Comparison of ENCODE assay signal across 8 cellular contexts in genomic region chr6:17601389-17601703, GRCh38. TPM values are rescaled to one million over a fixed set of nuclear protein-coding genes. Genes with fewer than 3 reads are reported as not detected.
DNase-seq lines count a peak whose midpoint lies in the region; ATAC-seq, FAIRE-seq and TF ChIP-seq lines count a peak whose summit lies in the region.

No MANE protein-coding gene starts in this region.

- H3K4me3 ChIP-seq in left ventricle myocardium inferior (peak overlapping the region; percentile 94), K562 (peak overlapping the region; percentile 88), mesenchymal stem cell (ENCODE audit: insufficient read depth in 1 of 2, low read depth in 1 of 2, low read length in 2 of 2) (peak overlapping the region in 1 of 2 experiments; percentile 93), uterus (peak overlapping the region; percentile 51 to 97)

- H4K8ac ChIP-seq in mesenchymal stem cell (ENCODE audit: low read length), result no peak overlapping the region

- peak overlapping the region; percentile 95 for H3K27ac ChIP-seq in left ventricle myocardium inferior (replicated peaks)
- H3K27ac ChIP-seq in K562 (ENCODE audit: extremely low read depth, low read depth, low read length), result peak overlapping the region; percentile 91
- peak overlapping the region; percentile 4 for H3K27ac ChIP-seq in mesenchymal stem cell (ENCODE audit: low read length, poor library complexity, severe bottlenecking)
- peak overlapping the region; percentile 95 to 98 for H3K27ac ChIP-seq in uterus

- H2BK5ac ChIP-seq in mesenchymal stem cell (ENCODE audit: low read depth, low read length, poor library complexity, severe bottlenecking), result no peak overlapping the region

- H3K27me3 ChIP-seq in left ventricle myocardium inferior (ENCODE audit: low read depth) (no peaks in the 10 kb centered on the region), K562 (ENCODE audit: control insufficient read depth in 2 of 2, insufficient read depth in 2 of 2, low read length in 2 of 2) (no peaks in the 10 kb centered on the region), mesenchymal stem cell (ENCODE audit: control insufficient read depth in 1 of 2, insufficient read depth in 1 of 2, low read length in 2 of 2) (no peaks in the 10 kb centered on the region), uterus (no peaks in the 10 kb centered on the region)

- CTCF ChIA-PET in K562 (lab: Yijun Ruan, JAX; ENCODE audit: low intra/inter-chr PET ratio), result interaction anchor here (0.9 kb wide), 1 partner anchor 11 kb away, joined by 5 read pairs; no protein-coding TSS in a partner anchor

- H3K4me1 ChIP-seq in left ventricle myocardium inferior, result peaks cover 30% of the 10 kb centered on the region
- H3K4me1 ChIP-seq in K562 (replicated peaks in 1 of 2; ENCODE audit: control insufficient read depth in 2 of 2, insufficient read depth in 2 of 2, low read length in 2 of 2), result peaks cover 5 to 18% of the 10 kb centered on the region in 2 experiments; a peak in 4 of 5 replicates
- peaks cover 5% of the 10 kb centered on the region for H3K4me1 ChIP-seq in mesenchymal stem cell (ENCODE audit: control insufficient read depth, insufficient read depth, low read depth, low read length)
- H3K4me1 ChIP-seq in uterus, result no peaks in the 10 kb centered on the region

- TF ChIP-seq EP300 in K562 (IDR thresholded peaks at IDR 0.05; ENCODE audit: low read length), result no peak

- no peak overlapping the region for H4K91ac ChIP-seq in mesenchymal stem cell (ENCODE audit: low read length)

- TF ChIP-seq POLR2A in K562 (conservative IDR thresholded peaks at IDR 0.05) (no peak), uterus (IDR thresholded peaks at IDR 0.05) (no peak)

- H3K9me3 ChIP-seq in left ventricle myocardium inferior (replicated peaks) (no peaks in the 10 kb centered on the region), K562 (replicated peaks; ENCODE audit: control insufficient read depth, insufficient read depth, low read depth, low read length) (no peaks in the 10 kb centered on the region; the same call in 1 of the 2 replicates), mesenchymal stem cell (ENCODE audit: control insufficient read depth, low read length) (no peaks in the 10 kb centered on the region), uterus (no peaks in the 10 kb centered on the region)

- no peak for DNase-seq in left ventricle myocardium inferior
- no peak for DNase-seq in cardiac septum (ENCODE audit: low spot score)
- DNase-seq in K562 (ENCODE audit: extremely low read depth in 1 of 4, low spot score in 3 of 4), result no peak
- no peak for DNase-seq in mesenchymal stem cell
- no peak for DNase-seq in uterus
- no peak for DNase-seq in SK-N-DZ (ENCODE audit: low spot score)
- no peak for DNase-seq in HT-29 (ENCODE audit: low spot score)

- no peak overlapping the region for H2BK12ac ChIP-seq in mesenchymal stem cell (ENCODE audit: low read length in 2 of 2)

- H3K23ac ChIP-seq in mesenchymal stem cell (ENCODE audit: low read length in 2 of 2), result no peak overlapping the region

- no peak for TF ChIP-seq CTCF in left ventricle myocardium inferior (IDR thresholded peaks at IDR 0.05; ENCODE audit: borderline replicate concordance)
- no peak for TF ChIP-seq CTCF in K562 (IDR thresholded peaks at IDR 0.05 in 2 of 3, conservative IDR thresholded peaks at IDR 0.05 in 1 of 3; ENCODE audit: insufficient read depth in 2 of 3, low read depth in 1 of 3, low read length in 3 of 3)
- TF ChIP-seq CTCF in uterus (IDR thresholded peaks at IDR 0.05), result no peak

- H3K18ac ChIP-seq in mesenchymal stem cell (ENCODE audit: low read depth in 1 of 2, low read length in 2 of 2), result no peak overlapping the region

- intact Hi-C loops in left ventricle myocardium inferior (cut with micrococcal nuclease) (no loop called here), cardiac septum (cut with DNase I) (loop anchor here (2.0 kb wide), 1 partner anchor 105 kb away; the partner anchor contains the start of gene NUP153), K562 (cut with micrococcal nuclease) (loop anchor here (2.0 kb wide), 1 partner anchor 105 kb away; the partner anchor contains the start of gene NUP153), uterus (cut with DNase I; ENCODE audit: low total_unique reads) (no loop called here)

- POLR2A ChIA-PET in K562 (lab: Yijun Ruan, JAX), result interaction anchor here (0.6 to 2.7 kb wide), 6 partner anchors 8 to 203 kb away, joined by 3 to 20 read pairs (median 4); no protein-coding TSS in a partner anchor

- peaks cover 7% of the 10 kb centered on the region for H3K79me1 ChIP-seq in mesenchymal stem cell (replicated peaks; ENCODE audit: low read length, poor library complexity, severe bottlenecking)

- ATAC-seq in K562 (no peak; the same call in 2 of the 3 replicates), GM18502 (IDR thresholded peaks at IDR 0.05; ENCODE audit: poor library complexity, unreplicated experiment) (no peak)

- WGBS in K562 (ENCODE audit: insufficient coverage, low coverage, missing lambda C conversion rate), result 0% methylated on average over 5 of the region's 5 CpGs
- 24% methylated on average over 5 of the region's 5 CpGs for WGBS in mesenchymal stem cell

- TF ChIP-seq RAD21 in K562 (CRISPR knock-in tag; conservative IDR thresholded peaks at IDR 0.05 in 1 of 2, IDR thresholded peaks at IDR 0.05 in 1 of 2), result no peak

- no peaks in the 10 kb centered on the region for H4K20me1 ChIP-seq in K562 (replicated peaks; ENCODE audit: control insufficient read depth, insufficient read depth, low read length)

- in situ Hi-C loops in K562 (cut with MboI), result no loop called here

- peak overlapping the region; percentile 65 to 99; a peak in 3 of 4 replicates for H3K9ac ChIP-seq in K562 (ENCODE audit: insufficient read depth in 1 of 2, low read depth in 2 of 2, low read length in 2 of 2)
- H3K9ac ChIP-seq in mesenchymal stem cell (ENCODE audit: low read length), result peak overlapping the region; percentile 94

- TSS peak; percentile 52 for BruUV-seq in K562 (replicated peaks; lab: Mats Ljungman, UMichigan)

- no peak overlapping the region for H3K14ac ChIP-seq in mesenchymal stem cell (ENCODE audit: low read length in 2 of 2)

- H3K36me3 ChIP-seq in left ventricle myocardium inferior (peaks cover 36% of the 10 kb centered on the region), K562 (ENCODE audit: control insufficient read depth, insufficient read depth, low read length) (peaks cover 27% of the 10 kb centered on the region; the same call in 2 of the 3 replicates), mesenchymal stem cell (ENCODE audit: control insufficient read depth in 1 of 2, insufficient read depth in 2 of 2, low read depth in 1 of 2, low read length in 2 of 2) (peaks cover 0 to 26% of the 10 kb centered on the region in 2 experiments), uterus (no peaks in the 10 kb centered on the region)

- H3K4me2 ChIP-seq in K562 (ENCODE audit: insufficient read depth, low read length) (peak overlapping the region; percentile 87), mesenchymal stem cell (ENCODE audit: low read length, poor library complexity, severe bottlenecking) (peak overlapping the region; percentile 95)

- no peak overlapping the region for H2AK5ac ChIP-seq in mesenchymal stem cell (ENCODE audit: low read length, severe bottlenecking)

- H2AFZ ChIP-seq in K562 (ENCODE audit: low read depth, low read length) (peak overlapping the region; percentile 94), mesenchymal stem cell (ENCODE audit: low read depth, low read length) (no peak overlapping the region)

- no peak for FAIRE-seq in K562 (lab: Jason Lieb, UNC)

- no peak overlapping the region for H2BK120ac ChIP-seq in mesenchymal stem cell (ENCODE audit: low read depth, low read length)

- no peak overlapping the region for H3K4ac ChIP-seq in mesenchymal stem cell (ENCODE audit: low read depth in 1 of 2, low read length in 2 of 2)

- H2BK15ac ChIP-seq in mesenchymal stem cell (ENCODE audit: low read depth, poor library complexity, severe bottlenecking), result no peak overlapping the region

- H3K9me1 ChIP-seq in K562 (ENCODE audit: control insufficient read depth, insufficient read depth, low read length), result no peaks in the 10 kb centered on the region

- peaks cover 25% of the 10 kb centered on the region for H3K79me2 ChIP-seq in K562 (ENCODE audit: control insufficient read depth, insufficient read depth, low read length)

RNA-seq across cellular contexts. Expression of gene FAM8A1, which starts 1.2 kb away (rescaled TPM):
- total RNA-seq in left ventricle myocardium inferior, result 17.2 TPM
- total RNA-seq in cardiac septum, result 15.1 TPM
- total RNA-seq in K562 (2011; cell fraction: chromatin; rRNA removed; ENCODE audit: low replicate concordance), result 7.4 and 23.1 TPM in 2 replicates
- 8.3 and 8.5 TPM in 2 replicates for total RNA-seq in K562 (2011; cell fraction: nucleolus; rRNA removed)
- 18.5 and 39.8 TPM in 2 replicates for total RNA-seq in K562 (2011; cell fraction: nucleoplasm; rRNA removed)
- total RNA-seq in K562 (2014; rRNA removed), result 11.5 and 12.2 TPM in 2 replicates
- 15.2 and 19.0 TPM in 2 replicates for total RNA-seq in K562 (2014; rRNA removed; fragmentation: Illumina TruSeq; extraction: Trizol)
- total RNA-seq in K562 (2015; rRNA removed; fragmentation: Illumina TruSeq; extraction: Trizol), result 13.0 and 14.2 TPM in 2 replicates
- 15.1 and 15.3 TPM in 2 replicates for total RNA-seq in K562 (2021)
- 21.7 and 23.6 TPM in 2 replicates for polyA plus RNA-seq in K562 (2011; rRNA removed)
- 5.9 and 8.7 TPM in 2 replicates for polyA plus RNA-seq in K562 (2011; cell fraction: cytosol; rRNA removed)
- polyA plus RNA-seq in K562 (2011; cell fraction: nucleus; rRNA removed), result 13.2 and 23.9 TPM in 2 replicates
- polyA plus RNA-seq in K562 (2012), result 11.7 and 21.5 TPM in 2 replicates
- 13.4 and 15.7 TPM in 2 replicates for polyA plus RNA-seq in K562 (2014; fragmentation: Illumina TruSeq; extraction: Trizol)
- polyA plus RNA-seq in K562 (2014; fragmentation: Nextera tagmentation; extraction: Ambion mirVana), result 1 to 10 TPM; 4.9 to 6.1 TPM
- 9.9 and 11.2 TPM in 2 replicates for polyA plus RNA-seq in K562 (2014; rRNA removed)
- polyA minus RNA-seq in K562 (2011; rRNA and poly(A)+ RNA removed), result 13.9 and 15.6 TPM in 2 replicates
- polyA minus RNA-seq in K562 (2011; cell fraction: cytosol; rRNA and poly(A)+ RNA removed), result 9.9 and 10.1 TPM in 2 replicates
- 7.7 and 15.2 TPM in 2 replicates for polyA minus RNA-seq in K562 (2011; cell fraction: nucleus; rRNA and poly(A)+ RNA removed)
- 18.6 TPM for polyA plus RNA-seq in mesenchymal stem cell (2013, experiment 1 of 2)
- polyA plus RNA-seq in mesenchymal stem cell (2013, experiment 2 of 2), result 20.3 TPM
- 10 to 100 TPM; 25.9 to 69.3 (median 50.6) TPM for total RNA-seq in uterus
- polyA plus RNA-seq in SK-N-DZ (2014; cell fraction: cytosol; rRNA removed), result 19.8 and 22.0 TPM in 2 replicates
- 19.3 and 22.9 TPM in 2 replicates for polyA plus RNA-seq in SK-N-DZ (2014; cell fraction: nucleus; rRNA removed)
- total RNA-seq in HT-29 (2014; rRNA removed; shearing (Covaris generic)), result 9.4 and 9.9 TPM in 2 replicates

Comparison
In these comparisons a context has a peak if more than half of its experiments do, and no peak if none do; other contexts are left out.
1. intact Hi-C loops: an anchor here in cardiac septum (2.0 kb wide) and K562 (2.0 kb wide); none called in left ventricle myocardium inferior and uterus.
2. H3K27ac ChIP-seq: peak in every context shown above with its lines; median percentile 96 in uterus; 95 in left ventricle myocardium inferior; 91 in K562; 4 in mesenchymal stem cell.